In the genomic region with DNA sequence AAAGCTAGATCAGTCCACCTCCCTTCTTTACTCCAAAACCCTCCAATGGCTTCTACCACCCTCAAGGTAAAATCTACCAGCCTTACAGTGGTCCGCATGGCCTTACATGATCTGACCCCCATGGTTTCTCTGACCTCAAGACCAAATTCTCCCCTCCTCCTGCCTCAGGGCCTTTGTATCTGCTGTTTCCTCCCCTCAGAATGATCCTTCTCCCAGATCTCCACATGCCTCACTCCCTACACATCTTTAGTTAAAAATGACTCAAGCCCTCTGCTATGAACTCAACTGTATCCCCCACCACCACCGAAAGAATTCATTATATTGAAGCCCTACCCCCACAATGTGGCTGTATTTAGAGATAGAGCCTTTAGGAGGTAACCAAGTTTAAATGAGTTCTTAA, we compare ENCODE assay signal across 18 cellular contexts.
"Had no signal": no experiment of that assay in that cellular context is flagged by ENCODE, and none has a peak within 500 bp of the region (broad histone marks: within the 10 kb centered on the region; RNA-seq: fewer than 3 reads in every experiment).

No MANE protein-coding gene starts in this region.

- FAIRE-seq: endometrium, keratinocyte, urothelium cell line had no signal

- H3K27ac Mint-ChIP-seq: activated naive CD8-positive, alpha-beta T cell treated with anti-CD3 and anti-CD28 coated beads, Interleukin-2, amount 50 U/mL, for 24 hours; stimulated activated effector memory CD8-positive, alpha-beta T cell treated with anti-CD3 and anti-CD28 coated beads, Interleukin-12 subunit alpha, Interleukin-12 subunit beta, amount 100 ng/mL, for 72 hours had no signal

- H3K9ac ChIP-seq: parathyroid adenoma had no signal

- H3K4me2 ChIP-seq: hepatocyte had no signal

- DNase-seq: activated CD4-positive, alpha-beta T cell treated with anti-CD3 and anti-CD28 coated beads, Interleukin-2, amount 50 U/mL, for 4 hours; activated naive CD4-positive, alpha-beta T cell; activated naive CD8-positive, alpha-beta T cell treated with anti-CD3 and anti-CD28 coated beads, Interleukin-2, amount 50 U/mL, for 24 hours; activated T-cell treated with anti-CD3 and anti-CD28 coated beads, Interleukin-2, amount 50 U/mL, for 48 hours; left lung; mammary epithelial cell; naive thymus-derived CD8-positive, alpha-beta T cell; thyroid gland had no signal

- H3K4me3 Mint-ChIP-seq: activated naive CD8-positive, alpha-beta T cell treated with anti-CD3 and anti-CD28 coated beads, Interleukin-2, amount 50 U/mL, for 24 hours; stimulated activated effector memory CD8-positive, alpha-beta T cell treated with anti-CD3 and anti-CD28 coated beads, Interleukin-12 subunit alpha, Interleukin-12 subunit beta, amount 100 ng/mL, for 72 hours had no signal

- H3K9me3 Mint-ChIP-seq: activated naive CD8-positive, alpha-beta T cell treated with anti-CD3 and anti-CD28 coated beads, Interleukin-2, amount 50 U/mL, for 24 hours; naive thymus-derived CD8-positive, alpha-beta T cell; stimulated activated effector memory CD8-positive, alpha-beta T cell treated with anti-CD3 and anti-CD28 coated beads, Interleukin-12 subunit alpha, Interleukin-12 subunit beta, amount 100 ng/mL, for 72 hours had no signal

- H2AFZ ChIP-seq: hepatocyte, parathyroid adenoma had no signal

- H3K9me3 ChIP-seq: left lung, neutrophil, thyroid gland had no signal

- ATAC-seq: activated CD4-positive, CD25-positive, alpha-beta regulatory T cell treated with anti-CD3 and anti-CD28 coated beads, Interleukin-2, amount 50 U/mL, for 24 hours; activated naive CD8-positive, alpha-beta T cell treated with anti-CD3 and anti-CD28 coated beads, Interleukin-2, amount 50 U/mL, for 24 hours; esophagus mucosa; left lung; naive thymus-derived CD8-positive, alpha-beta T cell; stimulated activated effector memory CD8-positive, alpha-beta T cell treated with anti-CD3 and anti-CD28 coated beads, Interleukin-12 subunit alpha, Interleukin-12 subunit beta, amount 100 ng/mL, for 72 hours had no signal

- H3K27ac ChIP-seq: cardiac muscle cell, hepatocyte, left lung, neutrophil, parathyroid adenoma, thyroid gland had no signal

- H3K27me3 Mint-ChIP-seq: activated naive CD8-positive, alpha-beta T cell treated with anti-CD3 and anti-CD28 coated beads, Interleukin-2, amount 50 U/mL, for 24 hours; naive thymus-derived CD8-positive, alpha-beta T cell had no signal

- H3K27me3 ChIP-seq: hepatocyte, left lung, thyroid gland had no signal

- H3K36me3 Mint-ChIP-seq: naive thymus-derived CD8-positive, alpha-beta T cell; stimulated activated effector memory CD8-positive, alpha-beta T cell treated with anti-CD3 and anti-CD28 coated beads, Interleukin-12 subunit alpha, Interleukin-12 subunit beta, amount 100 ng/mL, for 72 hours had no signal

- H3K36me3 ChIP-seq: cardiac muscle cell, left lung, neutrophil, thyroid gland had no signal

- H3K4me3 ChIP-seq: cardiac muscle cell, hepatocyte, left lung, thyroid gland had no signal
